8 cellular contexts compared by ENCODE assay signal in the genomic region with DNA sequence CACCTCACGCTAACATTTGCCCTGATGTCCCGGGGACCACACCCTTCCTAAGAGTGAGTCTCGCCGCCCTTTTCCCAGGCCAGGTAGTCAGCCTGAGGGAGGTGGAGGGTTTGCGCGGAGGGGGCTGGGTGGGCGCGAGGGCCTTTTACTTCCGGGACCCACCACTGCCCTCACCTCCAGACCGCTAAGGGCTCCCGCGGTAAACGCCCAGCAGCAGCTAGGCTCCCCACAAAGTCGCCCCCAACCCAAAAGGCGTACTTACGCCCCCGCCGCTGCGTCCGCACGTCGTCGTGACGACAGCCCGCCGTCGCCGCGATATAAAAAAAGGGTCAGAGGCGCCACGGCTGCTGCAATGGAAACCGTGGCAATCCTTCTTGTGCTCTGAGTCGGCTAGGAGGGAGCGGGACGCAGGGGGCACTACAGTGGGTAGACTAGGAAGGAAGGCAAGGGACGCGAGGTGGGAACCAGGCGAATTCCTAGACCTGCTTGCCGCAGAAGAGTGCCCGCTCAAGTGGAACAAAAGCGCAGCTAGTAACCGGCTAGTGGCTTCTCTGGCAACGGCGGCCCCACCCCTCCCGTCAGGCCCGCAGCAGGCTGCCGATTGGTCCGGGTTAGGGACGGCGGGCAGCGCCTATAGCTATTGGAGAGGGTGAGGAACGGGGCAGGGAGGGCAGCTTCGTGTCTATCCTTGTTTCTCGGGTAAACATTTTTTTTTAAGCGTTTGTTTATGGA. TPM values are rescaled to one million over a fixed set of nuclear protein-coding genes. Genes with fewer than 3 reads are reported as not detected.
DNase-seq lines count a peak whose midpoint lies in the region; ATAC-seq and FAIRE-seq lines count a peak whose summit lies in the region.

A gene with protein sequence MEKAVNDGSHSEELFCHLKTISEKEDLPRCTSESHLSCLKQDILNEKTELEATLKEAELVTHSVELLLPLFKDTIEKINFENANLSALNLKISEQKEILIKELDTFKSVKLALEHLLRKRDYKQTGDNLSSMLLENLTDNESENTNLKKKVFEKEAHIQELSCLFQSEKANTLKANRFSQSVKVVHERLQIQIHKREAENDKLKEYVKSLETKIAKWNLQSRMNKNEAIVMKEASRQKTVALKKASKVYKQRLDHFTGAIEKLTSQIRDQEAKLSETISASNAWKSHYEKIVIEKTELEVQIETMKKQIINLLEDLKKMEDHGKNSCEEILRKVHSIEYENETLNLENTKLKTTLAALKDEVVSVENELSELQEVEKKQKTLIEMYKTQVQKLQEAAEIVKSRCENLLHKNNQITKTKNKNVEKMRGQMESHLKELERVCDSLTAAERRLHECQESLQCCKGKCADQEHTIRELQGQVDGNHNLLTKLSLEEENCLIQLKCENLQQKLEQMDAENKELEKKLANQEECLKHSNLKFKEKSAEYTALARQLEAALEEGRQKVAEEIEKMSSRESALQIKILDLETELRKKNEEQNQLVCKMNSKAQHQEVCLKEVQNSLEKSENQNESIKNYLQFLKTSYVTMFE (minus strand): TSS at position 553 of the 732 bp plus-strand sequence. CDS start 9,296 bp downstream, outside the sequence.

- H2BK12ac ChIP-seq in mesenchymal stem cell (ENCODE audit: low read length in 2 of 2), result peak within 1 kb of the TSS in 1 of 2 experiments; percentile 1

- H3K9me3 ChIP-seq in mesenchymal stem cell (ENCODE audit: control insufficient read depth, low read length), result no peaks in the 10 kb centered on the region

- peak within 1 kb of the TSS; percentile 89 for H4K8ac ChIP-seq in mesenchymal stem cell (ENCODE audit: low read length)

- peak within 1 kb of the TSS in 1 of 2 experiments; percentile 14 for H3K14ac ChIP-seq in mesenchymal stem cell (ENCODE audit: low read length in 2 of 2)

- DNase-seq in CMK (ENCODE audit: low read depth) (peak; percentile 39), HTR-8/SVneo (ENCODE audit: insufficient read length, low spot score) (peak; percentile 67), NOMO-1 treated with dmso at 0.1 percent for 144 hours (lab: John Stamatoyannopoulos, UW; ENCODE audit: unreplicated experiment) (peak; percentile 81), mesenchymal stem cell (peak; percentile 94)
- DNase-seq in activated CD8-positive, alpha-beta memory T cell treated with anti-CD3 and anti-CD28 coated beads for 48 hours (ENCODE audit: low read depth in 2 of 3, low spot score in 2 of 3), result peak; percentile 58 to 73 (median 72)
- DNase-seq in effector memory CD8-positive, alpha-beta T cell, result peak; percentile 83 to 87 (median 86)
- DNase-seq in stimulated activated CD8-positive, alpha-beta memory T cell treated with anti-CD3 and anti-CD28 coated beads, Interleukin-12 subunit alpha, Interleukin-12 subunit beta, amount 100 ng/mL, for 4 hours (ENCODE audit: low read depth), result peak; percentile 77

- no peak within 1 kb of the TSS for H3K23ac ChIP-seq in mesenchymal stem cell (ENCODE audit: low read length in 2 of 2)

- under 1% methylated on average over 47 of the region's 55 CpGs for WGBS in mesenchymal stem cell

- H3K36me3 Mint-ChIP-seq in effector memory CD8-positive, alpha-beta T cell (ENCODE audit: insufficient read depth), result peaks cover 26% of the 10 kb centered on the region

- peak within 1 kb of the TSS; percentile 84 for H4K91ac ChIP-seq in mesenchymal stem cell (ENCODE audit: low read length)

- H3K27me3 Mint-ChIP-seq in effector memory CD8-positive, alpha-beta T cell, result no peaks in the 10 kb centered on the region

- H3K9me3 Mint-ChIP-seq in effector memory CD8-positive, alpha-beta T cell, result no peaks in the 10 kb centered on the region

- peak within 1 kb of the TSS; percentile 79 to 92 for H3K18ac ChIP-seq in mesenchymal stem cell (ENCODE audit: low read depth in 1 of 2, low read length in 2 of 2)

- H3K27ac Mint-ChIP-seq in effector memory CD8-positive, alpha-beta T cell, result peak within 1 kb of the TSS; percentile 97

- peak within 1 kb of the TSS; percentile 74 for H2AFZ ChIP-seq in mesenchymal stem cell (ENCODE audit: low read depth, low read length)

- no peak for FAIRE-seq in HTR-8/SVneo (lab: Jason Lieb, UNC)

- peaks cover 3% of the 10 kb centered on the region for H3K79me1 ChIP-seq in mesenchymal stem cell (replicated peaks; ENCODE audit: low read length, poor library complexity, severe bottlenecking)

- peaks cover 35 to 43% of the 10 kb centered on the region in 2 donors for H3K4me1 Mint-ChIP-seq in effector memory CD8-positive, alpha-beta T cell (ENCODE audit: low read depth in 2 of 2)

- H2AK5ac ChIP-seq in mesenchymal stem cell (ENCODE audit: low read length, severe bottlenecking), result no peak within 1 kb of the TSS

- H3K4me1 ChIP-seq in mesenchymal stem cell (ENCODE audit: control insufficient read depth, insufficient read depth, low read depth, low read length), result no peaks in the 10 kb centered on the region

- ATAC-seq in GM21367 (IDR thresholded peaks at IDR 0.05; ENCODE audit: unreplicated experiment), result peak; percentile 100
- peak; percentile 98 for ATAC-seq in effector memory CD8-positive, alpha-beta T cell (replicated peaks)

- H2BK5ac ChIP-seq in mesenchymal stem cell (ENCODE audit: low read depth, low read length, poor library complexity, severe bottlenecking), result peak within 1 kb of the TSS; percentile 32

- H2BK15ac ChIP-seq in mesenchymal stem cell (ENCODE audit: low read depth, poor library complexity, severe bottlenecking), result peak within 1 kb of the TSS; percentile 60

- H3K4me2 ChIP-seq in mesenchymal stem cell (ENCODE audit: low read length, poor library complexity, severe bottlenecking), result peak within 1 kb of the TSS; percentile 82

- H2BK120ac ChIP-seq in mesenchymal stem cell (ENCODE audit: low read depth, low read length), result peak within 1 kb of the TSS; percentile 27

- H3K4me3 Mint-ChIP-seq in effector memory CD8-positive, alpha-beta T cell, result peak within 1 kb of the TSS; percentile 97

- peak within 1 kb of the TSS; percentile 96 for H3K9ac ChIP-seq in mesenchymal stem cell (ENCODE audit: low read length)

- H3K27me3 ChIP-seq in mesenchymal stem cell (ENCODE audit: control insufficient read depth in 1 of 2, insufficient read depth in 1 of 2, low read length in 2 of 2), result peaks cover 0 to 3% of the 10 kb centered on the region in 2 experiments

- H3K36me3 ChIP-seq in mesenchymal stem cell (ENCODE audit: control insufficient read depth in 1 of 2, insufficient read depth in 2 of 2, low read depth in 1 of 2, low read length in 2 of 2), result no peaks in the 10 kb centered on the region

- peak within 1 kb of the TSS; percentile 57 to 71 for H3K4ac ChIP-seq in mesenchymal stem cell (ENCODE audit: low read depth in 1 of 2, low read length in 2 of 2)

- H3K27ac ChIP-seq in mesenchymal stem cell (ENCODE audit: low read length, poor library complexity, severe bottlenecking), result peak within 1 kb of the TSS; percentile 48

- peak within 1 kb of the TSS; percentile 82 to 91 for H3K4me3 ChIP-seq in mesenchymal stem cell (ENCODE audit: insufficient read depth in 1 of 2, low read depth in 1 of 2, low read length in 2 of 2)

RNA-seq across cellular contexts. Expression of the gene that starts here (rescaled TPM):
- polyA plus RNA-seq in mesenchymal stem cell (2013, experiment 1 of 2), result 45.9 TPM
- polyA plus RNA-seq in mesenchymal stem cell (2013, experiment 2 of 2), result 50.5 TPM

Comparison
In these comparisons a context has a peak if more than half of its experiments do, and no peak if none do; other contexts are left out.
1. Peak in every context shown above with its lines: DNase-seq, ATAC-seq, H3K4me3 ChIP-seq and H3K27ac ChIP-seq.
2. DNase-seq: peak in every context shown above with its lines; median percentile 94 in mesenchymal stem cell; 86 in effector memory CD8-positive, alpha-beta T cell; 81 in NOMO-1 treated with dmso at 0.1 percent for 144 hours; 77 in stimulated activated CD8-positive, alpha-beta memory T cell treated with anti-CD3 and anti-CD28 coated beads, Interleukin-12 subunit alpha, Interleukin-12 subunit beta, amount 100 ng/mL, for 4 hours; 72 in activated CD8-positive, alpha-beta memory T cell treated with anti-CD3 and anti-CD28 coated beads for 48 hours; 67 in HTR-8/SVneo; 39 in CMK.